In genomic region chrX:142819461-142819860, GRCh38 we compare ENCODE assay signal across 35 cellular contexts.
"Had no signal": no experiment of that assay in that cellular context is flagged by ENCODE, and none has a peak within 500 bp of the region (broad histone marks: within the 10 kb centered on the region; RNA-seq: fewer than 3 reads in every experiment).

No MANE protein-coding gene starts in this region.

- H3K27ac ChIP-seq: KMS-11 had no signal

- H3K9me3 ChIP-seq: MG63 had no signal

- H3K4me3 ChIP-seq: MG63 had no signal

- H3K27me3 ChIP-seq: MG63 had no signal

- DNase-seq: Karpas-422, Kasumi-1, MG63, MM.1S, MV-4-11, NCI-H1048, NCI-H1092, NCI-H1092 treated with DMSO at 0.1 percent for 48 hours, NCI-H1105, NCI-H1105 treated with DMSO at 0.1 percent for 48 hours, NCI-H1417, NCI-H1417 treated with DMSO at 0.1 percent for 48 hours, NCI-H1436, NCI-H1436 treated with DMSO at 0.1 percent for 48 hours, NCI-H146, NCI-H1694, NCI-H1694 treated with DMSO at 0.1 percent for 48 hours, NCI-H187, NCI-H187 treated with DMSO at 0.1 percent for 48 hours, NCI-H1930, NCI-H2029, NCI-H2029 treated with DMSO at 0.1 percent for 48 hours, NCI-H2081, NCI-H2081 treated with DMSO at 0.1 percent for 48 hours, NCI-H2107, NCI-H2171, NCI-H2171 treated with DMSO at 0.1 percent for 48 hours, NCI-H2227 treated with DMSO at 0.1 percent for 48 hours, NCI-H226, NCI-H345, NCI-H446, NCI-H446 treated with DMSO at 0.1 percent for 48 hours, NCI-H510A, NCI-H510A treated with DMSO at 0.1 percent for 48 hours had no signal

- H3K36me3 ChIP-seq: MG63 had no signal
